ENCODE assay signal across 10 cellular contexts in genomic region chr11:35146074-35146521, GRCh38. TPM values are rescaled to one million over a fixed set of nuclear protein-coding genes. Genes with fewer than 3 reads are reported as not detected.
DNase-seq lines count a peak whose midpoint lies in the region; ATAC-seq, FAIRE-seq and TF ChIP-seq lines count a peak whose summit lies in the region.
"Had no signal": no experiment of that assay in that cellular context is flagged by ENCODE, and none has a peak within 500 bp of the region (broad histone marks: within the 10 kb centered on the region; RNA-seq: fewer than 3 reads in every experiment).

No MANE protein-coding gene starts in this region.

- H3K9me3 Mint-ChIP-seq in endothelial cell (ENCODE audit: unreplicated experiment) = no peaks in the 10 kb centered on the region
- H3K9me3 Mint-ChIP-seq: neural crest cell had no signal

- H3K36me3 Mint-ChIP-seq in endothelial cell (ENCODE audit: low read depth, unreplicated experiment) = peaks cover 13% of the 10 kb centered on the region

- peaks cover 73 to 100% (median 98%) of the 10 kb centered on the region in 11 experiments; a peak in 21 of 22 replicates for H4K20me1 ChIP-seq in BLaER1 treated with 17β-estradiol and CSF1 and Interleukin-3, amounts not matched to agents 10 nM and 100 nM

- H3K4me3 ChIP-seq in BLaER1 treated with 17β-estradiol and CSF1 and Interleukin-3, amounts not matched to agents 10 nM and 100 nM = no peak overlapping the region; a peak in 1 of 20 replicates

- peak overlapping the region in 10 of 11 experiments; percentile 31 to 96 (median 90); a peak in 19 of 22 replicates for H3K4me2 ChIP-seq in BLaER1 treated with 17β-estradiol and CSF1 and Interleukin-3, amounts not matched to agents 10 nM and 100 nM

- H3K27me3 Mint-ChIP-seq in endothelial cell (ENCODE audit: unreplicated experiment) = no peaks in the 10 kb centered on the region

- no peak for FAIRE-seq in D721Med (lab: Jason Lieb, UNC)

- H3K27ac ChIP-seq in BLaER1 treated with 17β-estradiol and CSF1 and Interleukin-3, amounts not matched to agents 10 nM and 100 nM = peak overlapping the region in 2 of 11 experiments; percentile 15 to 16; a peak in 3 of 22 replicates
- H3K27ac ChIP-seq: C4-2B had no signal

- H3K27me3 ChIP-seq in BLaER1 treated with 17β-estradiol and CSF1 and Interleukin-3, amounts not matched to agents 10 nM and 100 nM = no peaks in the 10 kb centered on the region

- no peak overlapping the region for H3K4me3 Mint-ChIP-seq in endothelial cell (ENCODE audit: unreplicated experiment)
- H3K4me3 Mint-ChIP-seq: neural crest cell had no signal

- peaks cover 52 to 100% (median 89%) of the 10 kb centered on the region in 11 experiments for H3K36me3 ChIP-seq in BLaER1 treated with 17β-estradiol and CSF1 and Interleukin-3, amounts not matched to agents 10 nM and 100 nM

- TF ChIP-seq CTCF in D721Med (IDR thresholded peaks at IDR 0.05; ENCODE audit: insufficient read depth, missing control alignments) = no peak
- no peak for TF ChIP-seq CTCF in endothelial cell (IDR thresholded peaks at IDR 0.05; ENCODE audit: unreplicated experiment)

- peak; percentile 33 for ATAC-seq in HG02588 (IDR thresholded peaks at IDR 0.05; ENCODE audit: unreplicated experiment)
- ATAC-seq in esophagus mucosa = peak; percentile 79

- no peak overlapping the region for H3K9ac ChIP-seq in BLaER1 treated with 17β-estradiol and CSF1 and Interleukin-3, amounts not matched to agents 10 nM and 100 nM

- peaks cover 46 to 96% (median 66%) of the 10 kb centered on the region in 10 experiments for H3K4me1 ChIP-seq in BLaER1 treated with 17β-estradiol and CSF1 and Interleukin-3, amounts not matched to agents 10 nM and 100 nM

- no peak overlapping the region for H3K27ac Mint-ChIP-seq in endothelial cell (ENCODE audit: unreplicated experiment)

- H3K4me1 Mint-ChIP-seq in endothelial cell (ENCODE audit: unreplicated experiment) = peaks cover 26% of the 10 kb centered on the region
- H3K4me1 Mint-ChIP-seq: neural crest cell had no signal

- H3K9me3 ChIP-seq in BLaER1 treated with 17β-estradiol and CSF1 and Interleukin-3, amounts not matched to agents 10 nM and 100 nM (replicated peaks in 1 of 11) = peaks cover 0 to 44% (median 35%) of the 10 kb centered on the region in 11 experiments; a peak in 19 of 22 replicates

- peak; percentile 68 for DNase-seq in activated CD4-positive, CD25-positive, alpha-beta regulatory T cell treated with anti-CD3 and anti-CD28 coated beads, Interleukin-2, amount 50 U/mL, for 72 hours
- DNase-seq in NCI-H1092 (lab: John Stamatoyannopoulos, UW) (no peak), D721Med (ENCODE audit: insufficient read length, low spot score) (no peak), glomerular visceral epithelial cell (ENCODE audit: extremely low spot score) (no peak), endothelial cell (ENCODE audit: low spot score) (no peak)

RNA-seq across cellular contexts. Expression of gene CD44, which starts 7.1 kb away (rescaled TPM):
- total RNA-seq in esophagus mucosa (814 TPM), endothelial cell (ENCODE audit: unreplicated experiment) (155 TPM)
